ENCODE assay signal across 1 cellular context in genomic region chr9:104758974-104759373, GRCh38.
TF ChIP-seq lines count a peak whose summit lies in the region.

No MANE protein-coding gene starts in this region.

TF ChIP-seq in GM23338, 12 proteins besides CTCF, POLR2A, EP300 and RAD21 (continued from another document):
- TF ChIP-seq, protein P1, sequence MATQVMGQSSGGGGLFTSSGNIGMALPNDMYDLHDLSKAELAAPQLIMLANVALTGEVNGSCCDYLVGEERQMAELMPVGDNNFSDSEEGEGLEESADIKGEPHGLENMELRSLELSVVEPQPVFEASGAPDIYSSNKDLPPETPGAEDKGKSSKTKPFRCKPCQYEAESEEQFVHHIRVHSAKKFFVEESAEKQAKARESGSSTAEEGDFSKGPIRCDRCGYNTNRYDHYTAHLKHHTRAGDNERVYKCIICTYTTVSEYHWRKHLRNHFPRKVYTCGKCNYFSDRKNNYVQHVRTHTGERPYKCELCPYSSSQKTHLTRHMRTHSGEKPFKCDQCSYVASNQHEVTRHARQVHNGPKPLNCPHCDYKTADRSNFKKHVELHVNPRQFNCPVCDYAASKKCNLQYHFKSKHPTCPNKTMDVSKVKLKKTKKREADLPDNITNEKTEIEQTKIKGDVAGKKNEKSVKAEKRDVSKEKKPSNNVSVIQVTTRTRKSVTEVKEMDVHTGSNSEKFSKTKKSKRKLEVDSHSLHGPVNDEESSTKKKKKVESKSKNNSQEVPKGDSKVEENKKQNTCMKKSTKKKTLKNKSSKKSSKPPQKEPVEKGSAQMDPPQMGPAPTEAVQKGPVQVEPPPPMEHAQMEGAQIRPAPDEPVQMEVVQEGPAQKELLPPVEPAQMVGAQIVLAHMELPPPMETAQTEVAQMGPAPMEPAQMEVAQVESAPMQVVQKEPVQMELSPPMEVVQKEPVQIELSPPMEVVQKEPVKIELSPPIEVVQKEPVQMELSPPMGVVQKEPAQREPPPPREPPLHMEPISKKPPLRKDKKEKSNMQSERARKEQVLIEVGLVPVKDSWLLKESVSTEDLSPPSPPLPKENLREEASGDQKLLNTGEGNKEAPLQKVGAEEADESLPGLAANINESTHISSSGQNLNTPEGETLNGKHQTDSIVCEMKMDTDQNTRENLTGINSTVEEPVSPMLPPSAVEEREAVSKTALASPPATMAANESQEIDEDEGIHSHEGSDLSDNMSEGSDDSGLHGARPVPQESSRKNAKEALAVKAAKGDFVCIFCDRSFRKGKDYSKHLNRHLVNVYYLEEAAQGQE (IDR thresholded peaks at IDR 0.05; ENCODE audit: unreplicated experiment), result no peak
- TF ChIP-seq, protein P2, sequence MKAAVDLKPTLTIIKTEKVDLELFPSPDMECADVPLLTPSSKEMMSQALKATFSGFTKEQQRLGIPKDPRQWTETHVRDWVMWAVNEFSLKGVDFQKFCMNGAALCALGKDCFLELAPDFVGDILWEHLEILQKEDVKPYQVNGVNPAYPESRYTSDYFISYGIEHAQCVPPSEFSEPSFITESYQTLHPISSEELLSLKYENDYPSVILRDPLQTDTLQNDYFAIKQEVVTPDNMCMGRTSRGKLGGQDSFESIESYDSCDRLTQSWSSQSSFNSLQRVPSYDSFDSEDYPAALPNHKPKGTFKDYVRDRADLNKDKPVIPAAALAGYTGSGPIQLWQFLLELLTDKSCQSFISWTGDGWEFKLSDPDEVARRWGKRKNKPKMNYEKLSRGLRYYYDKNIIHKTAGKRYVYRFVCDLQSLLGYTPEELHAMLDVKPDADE (IDR thresholded peaks at IDR 0.05), result no peak
- TF ChIP-seq STAT1 (IDR thresholded peaks at IDR 0.05; ENCODE audit: unreplicated experiment) (no peak), EZH2phosphoT487 (IDR thresholded peaks at IDR 0.05; ENCODE audit: unreplicated experiment) (no peak), POLR2AphosphoS5 (IDR thresholded peaks at IDR 0.05; ENCODE audit: low read depth) (no peak), JUNB (IDR thresholded peaks at IDR 0.05; ENCODE audit: unreplicated experiment) (no peak)
- TF ChIP-seq, protein P3, sequence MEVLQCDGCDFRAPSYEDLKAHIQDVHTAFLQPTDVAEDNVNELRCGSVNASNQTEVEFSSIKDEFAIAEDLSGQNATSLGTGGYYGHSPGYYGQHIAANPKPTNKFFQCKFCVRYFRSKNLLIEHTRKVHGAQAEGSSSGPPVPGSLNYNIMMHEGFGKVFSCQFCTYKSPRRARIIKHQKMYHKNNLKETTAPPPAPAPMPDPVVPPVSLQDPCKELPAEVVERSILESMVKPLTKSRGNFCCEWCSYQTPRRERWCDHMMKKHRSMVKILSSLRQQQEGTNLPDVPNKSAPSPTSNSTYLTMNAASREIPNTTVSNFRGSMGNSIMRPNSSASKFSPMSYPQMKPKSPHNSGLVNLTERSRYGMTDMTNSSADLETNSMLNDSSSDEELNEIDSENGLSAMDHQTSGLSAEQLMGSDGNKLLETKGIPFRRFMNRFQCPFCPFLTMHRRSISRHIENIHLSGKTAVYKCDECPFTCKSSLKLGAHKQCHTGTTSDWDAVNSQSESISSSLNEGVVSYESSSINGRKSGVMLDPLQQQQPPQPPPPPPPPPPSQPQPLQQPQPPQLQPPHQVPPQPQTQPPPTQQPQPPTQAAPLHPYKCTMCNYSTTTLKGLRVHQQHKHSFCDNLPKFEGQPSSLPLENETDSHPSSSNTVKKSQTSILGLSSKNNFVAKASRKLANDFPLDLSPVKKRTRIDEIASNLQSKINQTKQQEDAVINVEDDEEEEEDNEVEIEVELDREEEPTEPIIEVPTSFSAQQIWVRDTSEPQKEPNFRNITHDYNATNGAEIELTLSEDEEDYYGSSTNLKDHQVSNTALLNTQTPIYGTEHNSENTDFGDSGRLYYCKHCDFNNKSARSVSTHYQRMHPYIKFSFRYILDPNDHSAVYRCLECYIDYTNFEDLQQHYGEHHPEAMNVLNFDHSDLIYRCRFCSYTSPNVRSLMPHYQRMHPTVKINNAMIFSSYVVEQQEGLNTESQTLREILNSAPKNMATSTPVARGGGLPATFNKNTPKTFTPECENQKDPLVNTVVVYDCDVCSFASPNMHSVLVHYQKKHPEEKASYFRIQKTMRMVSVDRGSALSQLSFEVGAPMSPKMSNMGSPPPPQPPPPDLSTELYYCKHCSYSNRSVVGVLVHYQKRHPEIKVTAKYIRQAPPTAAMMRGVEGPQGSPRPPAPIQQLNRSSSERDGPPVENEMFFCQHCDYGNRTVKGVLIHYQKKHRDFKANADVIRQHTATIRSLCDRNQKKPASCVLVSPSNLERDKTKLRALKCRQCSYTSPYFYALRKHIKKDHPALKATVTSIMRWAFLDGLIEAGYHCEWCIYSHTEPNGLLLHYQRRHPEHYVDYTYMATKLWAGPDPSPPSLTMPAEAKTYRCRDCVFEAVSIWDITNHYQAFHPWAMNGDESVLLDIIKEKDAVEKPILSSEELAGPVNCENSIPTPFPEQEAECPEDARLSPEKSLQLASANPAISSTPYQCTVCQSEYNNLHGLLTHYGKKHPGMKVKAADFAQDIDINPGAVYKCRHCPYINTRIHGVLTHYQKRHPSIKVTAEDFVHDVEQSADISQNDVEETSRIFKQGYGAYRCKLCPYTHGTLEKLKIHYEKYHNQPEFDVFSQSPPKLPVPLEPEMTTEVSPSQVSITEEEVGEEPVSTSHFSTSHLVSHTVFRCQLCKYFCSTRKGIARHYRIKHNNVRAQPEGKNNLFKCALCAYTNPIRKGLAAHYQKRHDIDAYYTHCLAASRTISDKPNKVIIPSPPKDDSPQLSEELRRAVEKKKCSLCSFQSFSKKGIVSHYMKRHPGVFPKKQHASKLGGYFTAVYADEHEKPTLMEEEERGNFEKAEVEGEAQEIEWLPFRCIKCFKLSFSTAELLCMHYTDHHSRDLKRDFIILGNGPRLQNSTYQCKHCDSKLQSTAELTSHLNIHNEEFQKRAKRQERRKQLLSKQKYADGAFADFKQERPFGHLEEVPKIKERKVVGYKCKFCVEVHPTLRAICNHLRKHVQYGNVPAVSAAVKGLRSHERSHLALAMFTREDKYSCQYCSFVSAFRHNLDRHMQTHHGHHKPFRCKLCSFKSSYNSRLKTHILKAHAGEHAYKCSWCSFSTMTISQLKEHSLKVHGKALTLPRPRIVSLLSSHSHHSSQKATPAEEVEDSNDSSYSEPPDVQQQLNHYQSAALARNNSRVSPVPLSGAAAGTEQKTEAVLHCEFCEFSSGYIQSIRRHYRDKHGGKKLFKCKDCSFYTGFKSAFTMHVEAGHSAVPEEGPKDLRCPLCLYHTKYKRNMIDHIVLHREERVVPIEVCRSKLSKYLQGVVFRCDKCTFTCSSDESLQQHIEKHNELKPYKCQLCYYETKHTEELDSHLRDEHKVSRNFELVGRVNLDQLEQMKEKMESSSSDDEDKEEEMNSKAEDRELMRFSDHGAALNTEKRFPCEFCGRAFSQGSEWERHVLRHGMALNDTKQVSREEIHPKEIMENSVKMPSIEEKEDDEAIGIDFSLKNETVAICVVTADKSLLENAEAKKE (CRISPR knock-in tag; IDR thresholded peaks at IDR 0.05), result no peak
